ENCODE assay signal across 24 cellular contexts in genomic region chr12:76914102-76914859, GRCh38. TPM values are rescaled to one million over a fixed set of nuclear protein-coding genes. Genes with fewer than 3 reads are reported as not detected.
"Had no signal": no experiment of that assay in that cellular context is flagged by ENCODE, and none has a peak within 500 bp of the region (broad histone marks: within the 10 kb centered on the region; RNA-seq: fewer than 3 reads in every experiment).

No MANE protein-coding gene starts in this region.

- H3K9me3 ChIP-seq: suprapubic skin had no signal

- H3K27me3 Mint-ChIP-seq: brain, progenitor cell of endocrine pancreas had no signal

- H3K9ac ChIP-seq: neural progenitor cell had no signal

- H3K27ac Mint-ChIP-seq: activated CD4-positive, alpha-beta T cell treated with anti-CD3 and anti-CD28 coated beads, Interleukin-2, amount 10 ng/mL, durations not matched to agents 24 days and 14 days; activated CD8-positive, alpha-beta T cell treated with anti-CD3 and anti-CD28 coated beads for 36 hours; activated naive CD4-positive, alpha-beta T cell treated with anti-CD3 and anti-CD28 coated beads, Interleukin-2, amount 50 U/mL, for 24 hours; brain; neural progenitor cell; progenitor cell of endocrine pancreas; stimulated activated naive CD8-positive, alpha-beta T cell treated with anti-CD3 and anti-CD28 coated beads, Interleukin-15, amount 100 ng/mL, for 72 hours had no signal

- DNase-seq: activated CD4-positive, alpha-beta T cell treated with anti-CD3 and anti-CD28 coated beads, Interleukin-2, amount 10 ng/mL, durations not matched to agents 24 days and 14 days; activated CD8-positive, alpha-beta T cell treated with anti-CD3 and anti-CD28 coated beads for 36 hours; activated gamma-delta T cell treated with Interleukin-2 at 50 U/mL for 16 hours; aorta; caudate nucleus; effector memory CD4-positive, alpha-beta T cell; foreskin melanocyte; glutamatergic neuron; left ventricle myocardium superior; mammary epithelial cell; naive thymus-derived CD8-positive, alpha-beta T cell; retina; stimulated activated CD4-positive, alpha-beta T cell treated with anti-CD3 and anti-CD28 coated beads, Interleukin-1b, Interleukin-23, amount 100 ng/mL, for 48 hours; stimulated activated naive CD8-positive, alpha-beta T cell treated with anti-CD3 and anti-CD28 coated beads, Interleukin-15, amount 100 ng/mL, for 72 hours; trophoblast cell had no signal

- H3K4me1 Mint-ChIP-seq: activated CD4-positive, alpha-beta T cell treated with anti-CD3 and anti-CD28 coated beads, Interleukin-2, amount 10 ng/mL, durations not matched to agents 24 days and 14 days; activated naive CD4-positive, alpha-beta T cell treated with anti-CD3 and anti-CD28 coated beads, Interleukin-2, amount 50 U/mL, for 24 hours; naive thymus-derived CD8-positive, alpha-beta T cell; stimulated activated naive CD8-positive, alpha-beta T cell treated with anti-CD3 and anti-CD28 coated beads, Interleukin-15, amount 100 ng/mL, for 72 hours had no signal

- H3K4me3 ChIP-seq: hepatocyte, neural progenitor cell, suprapubic skin had no signal

- H3K36me3 ChIP-seq: neural progenitor cell, suprapubic skin had no signal

- H3K4me1 ChIP-seq: suprapubic skin had no signal

- H3K9me3 Mint-ChIP-seq: activated CD4-positive, alpha-beta T cell treated with anti-CD3 and anti-CD28 coated beads, Interleukin-2, amount 10 ng/mL, durations not matched to agents 24 days and 14 days; activated CD8-positive, alpha-beta T cell treated with anti-CD3 and anti-CD28 coated beads for 36 hours; activated naive CD4-positive, alpha-beta T cell treated with anti-CD3 and anti-CD28 coated beads, Interleukin-2, amount 50 U/mL, for 24 hours; brain; mesothelial cell of epicardium; naive thymus-derived CD8-positive, alpha-beta T cell; neural progenitor cell; stimulated activated naive CD8-positive, alpha-beta T cell treated with anti-CD3 and anti-CD28 coated beads, Interleukin-15, amount 100 ng/mL, for 72 hours had no signal

- H3K4me3 Mint-ChIP-seq: activated CD4-positive, alpha-beta T cell treated with anti-CD3 and anti-CD28 coated beads, Interleukin-2, amount 10 ng/mL, durations not matched to agents 24 days and 14 days; activated CD8-positive, alpha-beta T cell treated with anti-CD3 and anti-CD28 coated beads for 36 hours; activated naive CD4-positive, alpha-beta T cell treated with anti-CD3 and anti-CD28 coated beads, Interleukin-2, amount 50 U/mL, for 24 hours; brain; mesothelial cell of epicardium; naive thymus-derived CD8-positive, alpha-beta T cell; neural progenitor cell; stimulated activated naive CD8-positive, alpha-beta T cell treated with anti-CD3 and anti-CD28 coated beads, Interleukin-15, amount 100 ng/mL, for 72 hours had no signal

- H3K27ac ChIP-seq: hepatocyte, neural progenitor cell, suprapubic skin had no signal

- FAIRE-seq: colon had no signal

- ATAC-seq: activated CD4-positive, CD25-positive, alpha-beta regulatory T cell treated with anti-CD3 and anti-CD28 coated beads, Interleukin-2, amount 50 U/mL, for 24 hours; activated CD8-positive, alpha-beta T cell treated with anti-CD3 and anti-CD28 coated beads for 36 hours; left ventricle myocardium superior; naive thymus-derived CD8-positive, alpha-beta T cell; stimulated activated naive CD8-positive, alpha-beta T cell treated with anti-CD3 and anti-CD28 coated beads, Interleukin-15, amount 100 ng/mL, for 72 hours had no signal

- H3K27me3 ChIP-seq: hepatocyte, neural progenitor cell, suprapubic skin had no signal

- H3K36me3 Mint-ChIP-seq: activated naive CD4-positive, alpha-beta T cell treated with anti-CD3 and anti-CD28 coated beads, Interleukin-2, amount 50 U/mL, for 24 hours; brain; mesothelial cell of epicardium; naive thymus-derived CD8-positive, alpha-beta T cell; neural progenitor cell had no signal

RNA-seq across cellular contexts. Expression of gene CSRP2, which starts 35.5 kb away (rescaled TPM):
- total RNA-seq: naive thymus-derived CD8-positive, alpha-beta T cell had no signal
